In genomic region chr5:78905084-78905938, GRCh38 we compare ENCODE assay signal across 12 cellular contexts.
DNase-seq lines count a peak whose midpoint lies in the region; ATAC-seq and TF ChIP-seq lines count a peak whose summit lies in the region.
"Had no signal": no experiment of that assay in that cellular context is flagged by ENCODE, and none has a peak within 500 bp of the region (broad histone marks: within the 10 kb centered on the region; RNA-seq: fewer than 3 reads in every experiment).

No MANE protein-coding gene starts in this region.

- H3K4me2 ChIP-seq in BLaER1 treated with 17β-estradiol and CSF1 and Interleukin-3, amounts not matched to agents 10 nM and 100 nM = peak overlapping the region; percentile 49 to 82 (median 66)

- H3K27me3 ChIP-seq in BLaER1 treated with 17β-estradiol and CSF1 and Interleukin-3, amounts not matched to agents 10 nM and 100 nM = no peaks in the 10 kb centered on the region

- peaks cover 0 to 15% (median 6%) of the 10 kb centered on the region in 11 experiments; a peak in 16 of 22 replicates for H3K36me3 ChIP-seq in BLaER1 treated with 17β-estradiol and CSF1 and Interleukin-3, amounts not matched to agents 10 nM and 100 nM

- peak; percentile 57 for ATAC-seq in HG03095 (IDR thresholded peaks at IDR 0.05; ENCODE audit: unreplicated experiment)
- ATAC-seq: naive thymus-derived CD4-positive, alpha-beta T cell had no signal

- peaks cover 6 to 11% (median 9%) of the 10 kb centered on the region in 11 experiments for H3K9me3 ChIP-seq in BLaER1 treated with 17β-estradiol and CSF1 and Interleukin-3, amounts not matched to agents 10 nM and 100 nM (replicated peaks in 1 of 11)

- peaks cover 0 to 4% (median 0%) of the 10 kb centered on the region in 11 experiments; a peak in 1 of 22 replicates for H4K20me1 ChIP-seq in BLaER1 treated with 17β-estradiol and CSF1 and Interleukin-3, amounts not matched to agents 10 nM and 100 nM

- H3K9ac ChIP-seq in BLaER1 treated with 17β-estradiol and CSF1 and Interleukin-3, amounts not matched to agents 10 nM and 100 nM = no peak overlapping the region

- no peak overlapping the region for H3K4me3 ChIP-seq in BLaER1 treated with 17β-estradiol and CSF1 and Interleukin-3, amounts not matched to agents 10 nM and 100 nM

- H3K27ac ChIP-seq in BLaER1 treated with 17β-estradiol and CSF1 and Interleukin-3, amounts not matched to agents 10 nM and 100 nM = peak overlapping the region in 2 of 11 experiments; percentile 12 to 24; a peak in 3 of 22 replicates

- DNase-seq in GM20000 (ENCODE audit: low spot score) = peak; percentile 30
- DNase-seq in SIG-M5 treated with dmso at 0.1 percent for 504 hours (lab: John Stamatoyannopoulos, UW; ENCODE audit: unreplicated experiment) = peak; percentile 89
- no peak for DNase-seq in activated gamma-delta T cell (lab: John Stamatoyannopoulos, UW)
- no peak for DNase-seq in NCI-H1694 (lab: John Stamatoyannopoulos, UW)
- no peak for DNase-seq in DMS79 treated with DMSO at 0.1 percent for 48 hours (lab: John Stamatoyannopoulos, UW)
- DNase-seq in NCI-H187 treated with DMSO at 0.1 percent for 48 hours (lab: John Stamatoyannopoulos, UW) = no peak
- DNase-seq: dermis blood vessel endothelial cell; naive thymus-derived CD4-positive, alpha-beta T cell; NCI-H1930; stimulated activated CD4-positive, alpha-beta T cell treated with anti-CD3 and anti-CD28 coated beads, Interleukin-2, amount 100 ng/mL, for 48 hours had no signal

- H3K4me1 ChIP-seq in BLaER1 treated with 17β-estradiol and CSF1 and Interleukin-3, amounts not matched to agents 10 nM and 100 nM = peaks cover 37 to 48% (median 44%) of the 10 kb centered on the region in 10 experiments

- TF ChIP-seq CTCF in GM20000 (IDR thresholded peaks at IDR 0.05; ENCODE audit: extremely low read depth, missing control alignments) = no peak

Comparison
In these comparisons a context has a peak if more than half of its experiments do, and no peak if none do; other contexts are left out.
1. DNase-seq: peak in GM20000 (single experiment) and SIG-M5 treated with dmso at 0.1 percent for 504 hours (single experiment); none in activated gamma-delta T cell (single experiment), NCI-H1694 (single experiment), DMS79 treated with DMSO at 0.1 percent for 48 hours (single experiment) and NCI-H187 treated with DMSO at 0.1 percent for 48 hours (single experiment).